In the genomic region with DNA sequence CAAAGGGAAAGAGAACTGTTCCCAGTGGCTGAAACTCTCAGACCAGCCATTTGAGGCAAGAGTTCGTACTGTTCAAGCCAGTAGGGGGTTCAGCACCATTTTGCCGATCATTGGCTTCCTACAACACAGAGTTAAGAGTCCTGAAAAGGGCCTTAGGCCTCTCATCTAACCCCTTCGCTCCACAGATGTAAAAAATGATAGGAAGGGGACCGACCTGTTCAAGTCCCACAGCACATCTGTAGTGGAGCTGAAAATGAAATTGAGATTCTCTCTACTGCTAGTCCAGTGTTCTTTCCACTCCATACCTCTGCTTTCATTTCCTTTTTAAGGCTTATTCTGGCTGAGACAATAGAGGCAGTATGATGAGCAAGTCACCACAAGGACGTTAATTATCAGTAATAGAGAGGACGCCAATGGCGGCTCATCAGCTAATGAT, we compare ENCODE assay signal across 9 cellular contexts. TPM values are rescaled to one million over a fixed set of nuclear protein-coding genes. Genes with fewer than 3 reads are reported as not detected.
DNase-seq lines count a peak whose midpoint lies in the region; ATAC-seq, FAIRE-seq and TF ChIP-seq lines count a peak whose summit lies in the region.
"Had no signal": no experiment of that assay in that cellular context is flagged by ENCODE, and none has a peak within 500 bp of the region (broad histone marks: within the 10 kb centered on the region; RNA-seq: fewer than 3 reads in every experiment).

No MANE protein-coding gene starts in this region.

- no peak overlapping the region for H4K8ac ChIP-seq in H1 (ENCODE audit: extremely low read depth, insufficient read depth, low read length)

- no peak for TF ChIP-seq RAD21 in H1 (IDR thresholded peaks at IDR 0.05 in 1 of 2, conservative IDR thresholded peaks at IDR 0.05 in 1 of 2; ENCODE audit: low read depth in 2 of 2, low read length in 2 of 2)

- H3K4me1 ChIP-seq in H1 (replicated peaks in 1 of 4; ENCODE audit: control insufficient read depth in 3 of 4, insufficient read depth in 4 of 4, low read length in 3 of 4), result peaks cover 0 to 3% (median 0%) of the 10 kb centered on the region in 4 experiments; a peak in 1 of 7 replicates

- TF ChIP-seq EP300 in H1 (IDR thresholded peaks at IDR 0.05; ENCODE audit: borderline replicate concordance in 1 of 2, low read depth in 2 of 2, low read length in 2 of 2), result no peak

- intact Hi-C loops in sciatic nerve (cut with DNase I), result no loop called here

- H3K79me1 ChIP-seq in H1 (ENCODE audit: low read depth, low read length), result no peaks in the 10 kb centered on the region

- no peaks in the 10 kb centered on the region for H3K23me2 ChIP-seq in H1 (ENCODE audit: low read depth, low read length)

- FAIRE-seq in H1 (lab: Jason Lieb, UNC), result no peak
- FAIRE-seq in frontal cortex (lab: Jason Lieb, UNC), result no peak
- FAIRE-seq: bronchial epithelial cell had no signal

- H2BK5ac ChIP-seq in H1 (ENCODE audit: low read depth, low read length), result no peak overlapping the region

- H3K9ac ChIP-seq in H1 (replicated peaks in 1 of 4; ENCODE audit: extremely low read depth in 1 of 4, low read depth in 3 of 4, low read length in 3 of 4), result no peak overlapping the region

- H3K27me3 ChIP-seq in H1 (replicated peaks in 1 of 4; ENCODE audit: control insufficient read depth in 3 of 4, extremely low read depth in 1 of 4, insufficient read depth in 3 of 4, low read length in 3 of 4), result no peaks in the 10 kb centered on the region

- no peaks in the 10 kb centered on the region for H3K79me2 ChIP-seq in H1 (ENCODE audit: control insufficient read depth in 1 of 2, insufficient read depth in 2 of 2, low read length in 2 of 2)

- H2BK15ac ChIP-seq in H1 (ENCODE audit: low read length), result no peak overlapping the region

- no peak for DNase-seq in H1 (ENCODE audit: low read depth in 1 of 2, low spot score in 2 of 2)
- no peak for DNase-seq in sciatic nerve (ENCODE audit: low spot score)
- no peak for DNase-seq in NCI-H82 treated with DMSO at 0.1 percent for 48 hours (lab: John Stamatoyannopoulos, UW; ENCODE audit: unreplicated experiment)
- DNase-seq in frontal cortex (ENCODE audit: low spot score in 2 of 2), result no peak
- no peak for DNase-seq in glomerular visceral epithelial cell (ENCODE audit: extremely low spot score)
- no peak for DNase-seq in UCSD-AML1 (lab: John Stamatoyannopoulos, UW; ENCODE audit: unreplicated experiment)

- WGBS in H1 (ENCODE audit: extremely low coverage in 1 of 2, insufficient coverage in 1 of 2, insufficient read length in 1 of 2, insufficient replicate concordance in 2 of 2, low coverage in 1 of 2, low lambda C conversion rate in 2 of 2, missing lambda C conversion rate in 1 of 2), 2 experiments, result 88% methylated on average over 7 of the region's 7 CpGs; no CpG with 5 or more reads in 1 of the 2 experiments

- H3K23ac ChIP-seq in H1 (ENCODE audit: insufficient read length), result no peak overlapping the region

- H3K4ac ChIP-seq in H1 (replicated peaks; ENCODE audit: insufficient read length, low read depth, low read length), result no peak overlapping the region

- TF ChIP-seq POLR2A in H1 (IDR thresholded peaks at IDR 0.05; ENCODE audit: control extremely low read depth in 1 of 2, low read depth in 2 of 2, low read length in 2 of 2), result no peak

- ATAC-seq in GM18520 (IDR thresholded peaks at IDR 0.05; ENCODE audit: unreplicated experiment), result peak; percentile 50
- ATAC-seq in HG03095 (IDR thresholded peaks at IDR 0.05; ENCODE audit: unreplicated experiment), result peak; percentile 67
- peak; percentile 14 for ATAC-seq in sciatic nerve

- H4K20me1 ChIP-seq in H1 (replicated peaks in 1 of 2; ENCODE audit: control insufficient read depth in 1 of 2, insufficient read depth in 2 of 2, low read length in 2 of 2), result no peaks in the 10 kb centered on the region

- H2BK12ac ChIP-seq in H1 (ENCODE audit: low read depth, low read length), result no peak overlapping the region; the same call in 1 of the 2 replicates

- no peaks in the 10 kb centered on the region for H3K9me3 ChIP-seq in H1 (ENCODE audit: insufficient read depth in 2 of 2, low read depth in 1 of 2, low read length in 1 of 2)

- peak overlapping the region; percentile 80 for H2AFZ ChIP-seq in H1 (ENCODE audit: low read length)

- H4K5ac ChIP-seq in H1 (ENCODE audit: insufficient read length, low read depth, low read length), result no peak overlapping the region

- 0 out of 2 replicates have a peak overlapping the region, but pooled peaks have one; percentile 62 for H2BK20ac ChIP-seq in H1 (ENCODE audit: low read length)

- H3K14ac ChIP-seq in H1 (ENCODE audit: insufficient read length), result no peak overlapping the region

- H3K36me3 ChIP-seq in H1 (ENCODE audit: control insufficient read depth in 2 of 4, insufficient read depth in 4 of 4, low read length in 3 of 4), result no peaks in the 10 kb centered on the region

- no peak overlapping the region for H4K91ac ChIP-seq in H1 (replicated peaks; ENCODE audit: insufficient read length, low read length)

- H3K18ac ChIP-seq in H1 (ENCODE audit: extremely low read depth, low read length), result peak overlapping the region; percentile 1; the same call in 1 of the 2 replicates

- no peak overlapping the region for H2BK120ac ChIP-seq in H1 (replicated peaks; ENCODE audit: low read depth, low read length)

- H3K56ac ChIP-seq in H1 (replicated peaks; ENCODE audit: insufficient read length, low read depth, low read length), result no peak overlapping the region

- 0 out of 8 replicates have a peak overlapping the region, but pooled peaks of 1 of the 4 experiments have one; percentile 32 for H3K4me3 ChIP-seq in H1 (ENCODE audit: extremely low read depth in 1 of 4, insufficient read depth in 2 of 4, low read depth in 3 of 4, low read length in 4 of 4)

- H2AK5ac ChIP-seq in H1 (ENCODE audit: low read depth, low read length), result no peak overlapping the region

- H3K27ac ChIP-seq in H1 (ENCODE audit: low read depth, low read length), result no peak overlapping the region

- no peak for TF ChIP-seq CTCF in H1 (IDR thresholded peaks at IDR 0.05; ENCODE audit: control extremely low read depth in 1 of 3, insufficient read depth in 1 of 3, low read depth in 1 of 3, low read length in 3 of 3)

- CTCF ChIA-PET in H1 (lab: Charles Lee; ENCODE audit: partially characterized antibody), result interaction anchor here (0.9 to 6.3 kb wide), 3 partner anchors 20 to 167 kb away, joined by 3 to 47 read pairs (median 8); no protein-coding TSS in a partner anchor

- POLR2A ChIA-PET in H1 (lab: Charles Lee; ENCODE audit: partially characterized antibody), result interaction anchor here (1.0 to 1.8 kb wide), 5 partner anchors 8 to 571 kb away, joined by 3 to 7 read pairs (median 5); no protein-coding TSS in a partner anchor

- peak overlapping the region in 1 of 2 experiments; percentile 22; a peak in 1 of 4 replicates for H3K4me2 ChIP-seq in H1 (ENCODE audit: insufficient read depth in 1 of 2, low read depth in 2 of 2, low read length in 2 of 2)

TF ChIP-seq in H1, 55 proteins besides CTCF, POLR2A, EP300 and RAD21:
- TF ChIP-seq PHF8 (conservative IDR thresholded peaks at IDR 0.05; ENCODE audit: low read depth, low read length) (no peak), TBP (IDR thresholded peaks at IDR 0.05; ENCODE audit: low read depth, low read length) (no peak), MAFK (IDR thresholded peaks at IDR 0.05; ENCODE audit: low read depth, low read length) (no peak), KDM5A (IDR thresholded peaks at IDR 0.05; ENCODE audit: low read length) (no peak), NRF1 (IDR thresholded peaks at IDR 0.05; ENCODE audit: low read depth, low read length) (no peak)
TF ChIP-seq in H1: peak in this region for 0.

RNA-seq across cellular contexts. Expression of gene DDR2, which starts 1.1 kb away (rescaled TPM):
- total RNA-seq in H1 (2021; fragmentation: NEBNext Ultra II Directional; extraction: Animal tissue kit (Norgen Biotek cat#: 25700)), result 1.7 and 2.1 TPM in 2 replicates
- polyA plus RNA-seq in H1 (2011; rRNA removed), result 0.77 and 1.00 TPM in 2 replicates
- polyA plus RNA-seq in H1 (2011; cell fraction: cytosol; rRNA removed), result 1.00 TPM
- 3.8 TPM for polyA plus RNA-seq in H1 (2011; cell fraction: nucleus; rRNA removed)
- 0.52 to 1.1 TPM (median 0.92 TPM) in 4 replicates for polyA plus RNA-seq in H1 (2012, experiment 1 of 2)
- 0.13 TPM for polyA plus RNA-seq in H1 (2012, experiment 2 of 2)
- 0.71 TPM for polyA plus RNA-seq in H1 (2013, experiment 1 of 2)
- 0.92 TPM for polyA plus RNA-seq in H1 (2013, experiment 2 of 2)
- polyA minus RNA-seq in H1 (2011; rRNA and poly(A)+ RNA removed), result 6.2 and 8.6 TPM in 2 replicates
- polyA minus RNA-seq in H1 (2011; cell fraction: cytosol; rRNA and poly(A)+ RNA removed), result 0.59 TPM
- polyA minus RNA-seq in H1 (2011; cell fraction: nucleus; rRNA and poly(A)+ RNA removed), result 3.4 TPM
- total RNA-seq in sciatic nerve (132 TPM), frontal cortex (4.1 TPM)

Comparison
In these comparisons a context has a peak if more than half of its experiments do, and no peak if none do; other contexts are left out.
1. ATAC-seq: peak in every context shown above with its lines; median percentile 67 in HG03095; 50 in GM18520; 14 in sciatic nerve.
2. RNA of gene DDR2, which starts 1.1 kb away (total RNA-seq): 132 TPM in sciatic nerve (single experiment); 4.1 TPM in frontal cortex (single experiment) and 1.7 to 2.1 TPM in H1; every median in the first group is over 10 times any median in the second.